ENCODE assay signal across 31 cellular contexts in genomic region chr4:146135941-146136340, GRCh38.
"Had no signal": no experiment of that assay in that cellular context is flagged by ENCODE, and none has a peak within 500 bp of the region (broad histone marks: within the 10 kb centered on the region; RNA-seq: fewer than 3 reads in every experiment).

No MANE protein-coding gene starts in this region.

- H3K27ac ChIP-seq: adrenal gland, body of pancreas, esophagus muscularis mucosa, foreskin keratinocyte, gastrocnemius medialis, heart right ventricle had no signal

- H3K36me3 ChIP-seq: adrenal gland, esophagus muscularis mucosa, gastrocnemius medialis, heart right ventricle had no signal

- H3K27me3 ChIP-seq: adrenal gland, body of pancreas, esophagus muscularis mucosa, foreskin keratinocyte, gastrocnemius medialis had no signal

- DNase-seq: activated CD4-positive, alpha-beta memory T cell treated with anti-CD3 and anti-CD28 coated beads for 36 hours; activated CD4-positive, alpha-beta T cell treated with anti-CD3 and anti-CD28 coated beads for 36 hours; activated CD4-positive, alpha-beta T cell treated with anti-CD3 and anti-CD28 coated beads, Interleukin-2, amount 10 ng/mL, durations not matched to agents 24 days and 14 days; activated CD4-positive, CD25-positive, alpha-beta regulatory T cell; activated CD4-positive, CD25-positive, alpha-beta regulatory T cell treated with anti-CD3 and anti-CD28 coated beads, Interleukin-2, amount 50 U/mL, for 72 hours; activated CD8-positive, alpha-beta memory T cell treated with anti-CD3 and anti-CD28 coated beads, Interleukin-2, amount 50 U/mL, for 48 hours; activated gamma-delta T cell; activated naive CD4-positive, alpha-beta T cell; activated naive CD4-positive, alpha-beta T cell treated with anti-CD3 and anti-CD28 coated beads, Interleukin-2, amount 10 ng/mL, durations not matched to agents 7 days and 5 days; activated naive CD8-positive, alpha-beta T cell treated with anti-CD3 and anti-CD28 coated beads, Interleukin-2, amount 10 ng/mL, durations not matched to agents 7 days and 5 days; activated T-cell treated with anti-CD3 and anti-CD28 coated beads for 4 hours; activated T-cell treated with anti-CD3 and anti-CD28 coated beads, Interleukin-2, amount 50 U/mL, for 24 hours; activated T-cell treated with anti-CD3 and anti-CD28 coated beads, Interleukin-2, amount 50 U/mL, for 72 hours; adrenal gland; amygdala; aorta; body of pancreas; caudate nucleus; cortex of kidney; dermis blood vessel endothelial cell; effector CD4-positive, alpha-beta T cell; effector memory CD8-positive, alpha-beta T cell; erythroblast; foreskin keratinocyte; gastrocnemius medialis; heart right ventricle; T-helper 1 cell; T-helper 17 cell; T1000 had no signal

- H3K9me3 ChIP-seq: adrenal gland, body of pancreas, esophagus muscularis mucosa, gastrocnemius medialis, heart right ventricle had no signal

- H3K4me1 ChIP-seq: adrenal gland, body of pancreas, foreskin keratinocyte, gastrocnemius medialis had no signal

- H3K4me3 ChIP-seq: adrenal gland, body of pancreas, esophagus muscularis mucosa, gastrocnemius medialis, heart right ventricle had no signal

- ATAC-seq: activated CD4-positive, alpha-beta T cell treated with anti-CD3 and anti-CD28 coated beads for 36 hours; activated naive CD4-positive, alpha-beta T cell treated with anti-CD3 and anti-CD28 coated beads, Interleukin-2, amount 50 U/mL, for 72 hours; activated T-cell treated with anti-CD3 and anti-CD28 coated beads, Interleukin-2, amount 50 U/mL, for 72 hours; body of pancreas; effector memory CD8-positive, alpha-beta T cell; foreskin keratinocyte; gastrocnemius medialis; heart right ventricle; T-helper 17 cell had no signal
